9 cellular contexts compared by ENCODE assay signal in genomic region chr3:195148553-195148952, GRCh38.
DNase-seq lines count a peak whose midpoint lies in the region; ATAC-seq, FAIRE-seq and TF ChIP-seq lines count a peak whose summit lies in the region.
"Had no signal": no experiment of that assay in that cellular context is flagged by ENCODE, and none has a peak within 500 bp of the region (broad histone marks: within the 10 kb centered on the region; RNA-seq: fewer than 3 reads in every experiment).

No MANE protein-coding gene starts in this region.

- H3K36me3 ChIP-seq in right lobe of liver = no peaks in the 10 kb centered on the region
- H3K36me3 ChIP-seq in HepG2 (replicated peaks in 1 of 2; ENCODE audit: control insufficient read depth in 1 of 2, insufficient read depth in 2 of 2, low read length in 2 of 2) = peaks cover 4 to 12% of the 10 kb centered on the region in 2 experiments; a peak in 2 of 5 replicates
- H3K36me3 ChIP-seq in vagina = no peaks in the 10 kb centered on the region

- TF ChIP-seq EP300 in HepG2 (IDR thresholded peaks at IDR 0.05; ENCODE audit: low read depth in 2 of 2, low read length in 2 of 2) (no peak), HepG2 (CRISPR knock-in tag; IDR thresholded peaks at IDR 0.05; ENCODE audit: borderline replicate concordance) (no peak)

- POLR2A ChIA-PET in HepG2 (lab: Yijun Ruan, JAX) = no interaction called here
- POLR2A ChIA-PET in GM10248 (lab: Yijun Ruan, JAX) = interaction anchor here (1.0 to 2.1 kb wide), 2 partner anchors 19 to 24 kb away, joined by 3 to 9 read pairs; no protein-coding TSS in a partner anchor

- TF ChIP-seq RAD21 in HepG2 (CRISPR knock-in tag; IDR thresholded peaks at IDR 0.05) = no peak

- H3K27me3 Mint-ChIP-seq in activated T-helper 17 cell treated with anti-CD3 and anti-CD28 coated beads, Interleukin-2, amount 50 U/mL, for 72 hours = no peaks in the 10 kb centered on the region
- no peaks in the 10 kb centered on the region for H3K27me3 Mint-ChIP-seq in mesothelial cell of epicardium (ENCODE audit: low read depth)

- H3K4me3 Mint-ChIP-seq in activated T-helper 17 cell treated with anti-CD3 and anti-CD28 coated beads, Interleukin-2, amount 50 U/mL, for 72 hours = peak overlapping the region; percentile 87
- H3K4me3 Mint-ChIP-seq in mesothelial cell of epicardium = no peak overlapping the region

- in situ Hi-C loops in HepG2 (cut with HindIII; ENCODE audit: extremely low pct_ligation_motif_present, low pct_unique_long_range_greater_than_20kb) = no loop called here

- H3K79me2 ChIP-seq in HepG2 (ENCODE audit: insufficient read depth, low read length) = no peaks in the 10 kb centered on the region

- H3K4me1 ChIP-seq in right lobe of liver = no peaks in the 10 kb centered on the region
- peaks cover 31% of the 10 kb centered on the region for H3K4me1 ChIP-seq in HepG2 (ENCODE audit: insufficient read depth, low read length)
- H3K4me1 ChIP-seq in vagina = peaks cover 63% of the 10 kb centered on the region

- CTCF ChIA-PET in HepG2 (lab: Yijun Ruan, JAX; ENCODE audit: low intra/inter-chr PET ratio, low total read pairs) = no interaction called here
- CTCF ChIA-PET in GM10248 (lab: Yijun Ruan, JAX) = interaction anchor here (1.0 to 2.0 kb wide), 7 partner anchors 11 to 478 kb away, joined by 3 to 7 read pairs (median 3); no protein-coding TSS in a partner anchor

- no peaks in the 10 kb centered on the region for H4K20me1 ChIP-seq in HepG2 (ENCODE audit: insufficient read depth, low read length)

- BruUV-seq in HepG2 (replicated peaks; lab: Mats Ljungman, UMichigan) = no TSS peak

- no peaks in the 10 kb centered on the region for H3K27me3 ChIP-seq in right lobe of liver
- no peaks in the 10 kb centered on the region for H3K27me3 ChIP-seq in HepG2 (ENCODE audit: control insufficient read depth in 1 of 2, insufficient read depth in 2 of 2, low read length in 2 of 2)
- no peaks in the 10 kb centered on the region for H3K27me3 ChIP-seq in vagina

- H3K9me3 ChIP-seq in right lobe of liver = no peaks in the 10 kb centered on the region
- H3K9me3 ChIP-seq in HepG2 (ENCODE audit: low read length) = no peaks in the 10 kb centered on the region
- no peaks in the 10 kb centered on the region for H3K9me3 ChIP-seq in vagina

- H3K27ac ChIP-seq in right lobe of liver = peak overlapping the region in 2 of 3 donors; percentile 3 to 28
- H3K27ac ChIP-seq in HepG2 (ENCODE audit: extremely low read length, insufficient read depth, low read length) = no peak overlapping the region
- H3K27ac ChIP-seq in vagina = peak overlapping the region; percentile 75

- TF ChIP-seq CTCF in right lobe of liver (IDR thresholded peaks at IDR 0.05) (no peak), HepG2 (CRISPR knock-in tag; IDR thresholded peaks at IDR 0.05) (no peak), mesothelial cell of epicardium (IDR thresholded peaks at IDR 0.05; ENCODE audit: unreplicated experiment) (no peak), vagina (IDR thresholded peaks at IDR 0.05) (no peak), GM10248 (IDR thresholded peaks at IDR 0.05; ENCODE audit: control extremely low read depth, extremely low read depth, low read depth, missing control alignments) (no peak)

- no peaks in the 10 kb centered on the region for H3K36me3 Mint-ChIP-seq in activated T-helper 17 cell treated with anti-CD3 and anti-CD28 coated beads, Interleukin-2, amount 50 U/mL, for 72 hours (ENCODE audit: low read depth)
- no peaks in the 10 kb centered on the region for H3K36me3 Mint-ChIP-seq in mesothelial cell of epicardium

- H3K4me2 ChIP-seq in HepG2 (ENCODE audit: low read depth, low read length) = no peak overlapping the region

- DNase-seq in right lobe of liver (no peak), HepG2 (ENCODE audit: low spot score) (no peak), mesothelial cell of epicardium (ENCODE audit: low spot score in 2 of 2, unreplicated experiment in 2 of 2) (no peak), vagina (ENCODE audit: extremely low spot score in 2 of 2) (no peak), NCI-H2196 treated with DMSO at 0.1 percent for 48 hours (lab: John Stamatoyannopoulos, UW; ENCODE audit: unreplicated experiment) (no peak), GM10248 (ENCODE audit: extremely low spot score) (no peak)
- DNase-seq: stimulated activated naive CD4-positive, alpha-beta T cell treated with Interleukin-2 at 50 U/mL for 16 hours had no signal

- H3K4me1 Mint-ChIP-seq in activated T-helper 17 cell treated with anti-CD3 and anti-CD28 coated beads, Interleukin-2, amount 50 U/mL, for 72 hours = peaks cover 16% of the 10 kb centered on the region
- peaks cover 37% of the 10 kb centered on the region for H3K4me1 Mint-ChIP-seq in mesothelial cell of epicardium

- no peak overlapping the region for H2AFZ ChIP-seq in HepG2 (ENCODE audit: low read length)

- intact Hi-C loops in right lobe of liver (cut with DNase I) = no loop called here
- intact Hi-C loops in HepG2 (cut with micrococcal nuclease; ENCODE audit: unreplicated experiment) = no loop called here
- intact Hi-C loops in vagina (cut with DNase I) = no loop called here

- H3K9ac ChIP-seq in HepG2 (ENCODE audit: insufficient read depth, low read depth, low read length) = no peak overlapping the region

- WGBS in right lobe of liver (ENCODE audit: insufficient coverage, low coverage, low lambda C conversion rate, missing lambda C conversion rate) = 50% methylated on average over 10 of the region's 10 CpGs
- WGBS in HepG2 (ENCODE audit: low lambda C conversion rate) = 93% methylated on average over 10 of the region's 10 CpGs

- H3K4me3 ChIP-seq in right lobe of liver = no peak overlapping the region
- no peak overlapping the region for H3K4me3 ChIP-seq in HepG2 (replicated peaks in 1 of 3; ENCODE audit: insufficient read depth in 1 of 3, low read depth in 2 of 3, low read length in 3 of 3)
- H3K4me3 ChIP-seq in vagina = no peak overlapping the region

- peak overlapping the region; percentile 90 for H3K27ac Mint-ChIP-seq in activated T-helper 17 cell treated with anti-CD3 and anti-CD28 coated beads, Interleukin-2, amount 50 U/mL, for 72 hours
- peak overlapping the region; percentile 3 for H3K27ac Mint-ChIP-seq in mesothelial cell of epicardium

- no peak for FAIRE-seq in HepG2 (lab: Jason Lieb, UNC)

- ATAC-seq in right lobe of liver (peak in 1 of 4 donors; percentile 11), HepG2 (no peak), HG02678 (IDR thresholded peaks at IDR 0.05; ENCODE audit: unreplicated experiment) (no peak)
- no peak for ATAC-seq in activated T-helper 17 cell treated with anti-CD3 and anti-CD28 coated beads, Interleukin-2, amount 50 U/mL, for 72 hours (replicated peaks)

- TF ChIP-seq POLR2A in right lobe of liver (IDR thresholded peaks at IDR 0.05) = no peak
- no peak for TF ChIP-seq POLR2A in HepG2 (IDR thresholded peaks at IDR 0.05; ENCODE audit: insufficient read depth in 1 of 2, low read depth in 2 of 2, low read length in 2 of 2)
- TF ChIP-seq POLR2A in vagina (IDR thresholded peaks at IDR 0.05) = no peak

- H3K9me3 Mint-ChIP-seq in activated T-helper 17 cell treated with anti-CD3 and anti-CD28 coated beads, Interleukin-2, amount 50 U/mL, for 72 hours = no peaks in the 10 kb centered on the region
- no peaks in the 10 kb centered on the region for H3K9me3 Mint-ChIP-seq in mesothelial cell of epicardium

TF ChIP-seq in HepG2, 621 proteins besides CTCF, POLR2A, EP300 and RAD21 (continues in another document):
- TF ChIP-seq KAT7 (CRISPR knock-in tag; IDR thresholded peaks at IDR 0.05; ENCODE audit: borderline replicate concordance) (no peak), ATF7 (IDR thresholded peaks at IDR 0.05) (no peak), ATF7 (CRISPR knock-in tag; IDR thresholded peaks at IDR 0.05) (no peak), ZNF142 (CRISPR knock-in tag; IDR thresholded peaks at IDR 0.05) (no peak), TBP (CRISPR knock-in tag; IDR thresholded peaks at IDR 0.05) (no peak), SOX13 (IDR thresholded peaks at IDR 0.05) (no peak), SOX13 (CRISPR knock-in tag; conservative IDR thresholded peaks at IDR 0.05 in 1 of 2, IDR thresholded peaks at IDR 0.05 in 1 of 2) (no peak), POLR2AphosphoS2 (IDR thresholded peaks at IDR 0.05; ENCODE audit: low read depth, low read length) (no peak)
